ENCODE assay signal across 14 cellular contexts in genomic region chr17:13420294-13421277, GRCh38.
DNase-seq lines count a peak whose midpoint lies in the region; ATAC-seq, FAIRE-seq and TF ChIP-seq lines count a peak whose summit lies in the region.
"Had no signal": no experiment of that assay in that cellular context is flagged by ENCODE, and none has a peak within 500 bp of the region (broad histone marks: within the 10 kb centered on the region; RNA-seq: fewer than 3 reads in every experiment).

No MANE protein-coding gene starts in this region.

- H3K4me1 ChIP-seq in naive thymus-derived CD4-positive, alpha-beta T cell (ENCODE audit: control insufficient read depth in 2 of 2, insufficient read depth in 2 of 2, low read length in 2 of 2): no peaks in the 10 kb centered on the region

- H3K27ac Mint-ChIP-seq in naive thymus-derived CD4-positive, alpha-beta T cell: no peak overlapping the region
- H3K27ac Mint-ChIP-seq: activated CD4-positive, alpha-beta memory T cell treated with anti-CD3 and anti-CD28 coated beads, Interleukin-2, amount 10 ng/mL, durations not matched to agents 7 days and 5 days; activated naive CD8-positive, alpha-beta T cell; H9; stimulated activated naive CD8-positive, alpha-beta T cell treated with anti-CD3 and anti-CD28 coated beads, Interleukin-15, Interleukin-2, amounts not matched to agents 100 ng/mL and 50 ng/mL, for 24 hours had no signal

- H3K27me3 ChIP-seq in naive thymus-derived CD4-positive, alpha-beta T cell (ENCODE audit: control insufficient read depth in 2 of 2, insufficient read depth in 2 of 2, low read length in 2 of 2): no peaks in the 10 kb centered on the region

- H3K4me3 ChIP-seq in choroid plexus epithelial cell (ENCODE audit: low read depth, low read length): no peak overlapping the region
- H3K4me3 ChIP-seq in naive thymus-derived CD4-positive, alpha-beta T cell (ENCODE audit: low read length): no peak overlapping the region

- in situ Hi-C loops in G401 (cut with HindIII; ENCODE audit: low sequenced_read_pairs): no loop called here

- POLR2A ChIA-PET in naive thymus-derived CD4-positive, alpha-beta T cell (lab: Charles Lee): no interaction called here

- H3K36me3 Mint-ChIP-seq in naive thymus-derived CD4-positive, alpha-beta T cell: peaks cover 0 to 3% (median 0%) of the 10 kb centered on the region in 5 donors
- H3K36me3 Mint-ChIP-seq: activated naive CD8-positive, alpha-beta T cell had no signal

- CTCF ChIA-PET in naive thymus-derived CD4-positive, alpha-beta T cell (lab: Charles Lee): no interaction called here

- peaks cover 0 to 8% (median 0%) of the 10 kb centered on the region in 11 donors for H3K9me3 Mint-ChIP-seq in naive thymus-derived CD4-positive, alpha-beta T cell
- H3K9me3 Mint-ChIP-seq: activated CD4-positive, alpha-beta memory T cell treated with anti-CD3 and anti-CD28 coated beads, Interleukin-2, amount 10 ng/mL, durations not matched to agents 7 days and 5 days; H9; stimulated activated naive CD8-positive, alpha-beta T cell treated with anti-CD3 and anti-CD28 coated beads, Interleukin-15, Interleukin-2, amounts not matched to agents 100 ng/mL and 50 ng/mL, for 24 hours had no signal

- peak; percentile 74 for DNase-seq in EL
- peak; percentile 68 for DNase-seq in NCI-H460 (ENCODE audit: extremely low read depth, low read depth)
- DNase-seq in choroid plexus epithelial cell (ENCODE audit: low read depth): peak; percentile 91
- no peak for DNase-seq in naive thymus-derived CD4-positive, alpha-beta T cell
- DNase-seq in islet precursor cell: no peak
- DNase-seq in GM19239 (ENCODE audit: insufficient read length, low spot score): no peak
- DNase-seq in G401 (ENCODE audit: low spot score): no peak
- DNase-seq: activated CD4-positive, alpha-beta memory T cell treated with anti-CD3 and anti-CD28 coated beads, Interleukin-2, amount 10 ng/mL, durations not matched to agents 7 days and 5 days; H9; NCI-H1694; Right ventricle myocardium superior had no signal

- intact Hi-C loops in naive thymus-derived CD4-positive, alpha-beta T cell (cut with micrococcal nuclease): no loop called here

- peak; percentile 44 for ATAC-seq in naive thymus-derived CD4-positive, alpha-beta T cell
- no peak for ATAC-seq in GM18517 (IDR thresholded peaks at IDR 0.05; ENCODE audit: unreplicated experiment)

- H3K4me3 Mint-ChIP-seq in naive thymus-derived CD4-positive, alpha-beta T cell: no peak overlapping the region
- H3K4me3 Mint-ChIP-seq: activated CD4-positive, alpha-beta memory T cell treated with anti-CD3 and anti-CD28 coated beads, Interleukin-2, amount 10 ng/mL, durations not matched to agents 7 days and 5 days; activated naive CD8-positive, alpha-beta T cell; H9; stimulated activated naive CD8-positive, alpha-beta T cell treated with anti-CD3 and anti-CD28 coated beads, Interleukin-15, Interleukin-2, amounts not matched to agents 100 ng/mL and 50 ng/mL, for 24 hours had no signal

- H3K27me3 Mint-ChIP-seq in naive thymus-derived CD4-positive, alpha-beta T cell: peaks cover 3 to 23% (median 15%) of the 10 kb centered on the region in 5 donors

- no peaks in the 10 kb centered on the region for H3K4me1 Mint-ChIP-seq in naive thymus-derived CD4-positive, alpha-beta T cell
- H3K4me1 Mint-ChIP-seq: activated CD4-positive, alpha-beta memory T cell treated with anti-CD3 and anti-CD28 coated beads, Interleukin-2, amount 10 ng/mL, durations not matched to agents 7 days and 5 days; H9 had no signal

- no peak for TF ChIP-seq CTCF in choroid plexus epithelial cell (conservative IDR thresholded peaks at IDR 0.05; ENCODE audit: low read depth, low read length)

- no peak for FAIRE-seq in GM19239 (lab: Jason Lieb, UNC)

- H3K27ac ChIP-seq in naive thymus-derived CD4-positive, alpha-beta T cell (ENCODE audit: low read depth, low read length): no peak overlapping the region

- no peaks in the 10 kb centered on the region for H3K9me3 ChIP-seq in naive thymus-derived CD4-positive, alpha-beta T cell (ENCODE audit: control insufficient read depth in 2 of 3, low read length in 3 of 3)

- H3K36me3 ChIP-seq in naive thymus-derived CD4-positive, alpha-beta T cell (ENCODE audit: control insufficient read depth in 2 of 3, insufficient read depth in 3 of 3, low read length in 3 of 3): no peaks in the 10 kb centered on the region

Comparison
In these comparisons a context has a peak if more than half of its experiments do, and no peak if none do; other contexts are left out.
1. DNase-seq: peak in EL (single experiment), NCI-H460 (single experiment) and choroid plexus epithelial cell (single experiment); none in naive thymus-derived CD4-positive, alpha-beta T cell (0 of 9), islet precursor cell (single experiment), GM19239 (single experiment) and G401 (single experiment).